Comparison of ENCODE assay signal across 13 cellular contexts in the genomic region with DNA sequence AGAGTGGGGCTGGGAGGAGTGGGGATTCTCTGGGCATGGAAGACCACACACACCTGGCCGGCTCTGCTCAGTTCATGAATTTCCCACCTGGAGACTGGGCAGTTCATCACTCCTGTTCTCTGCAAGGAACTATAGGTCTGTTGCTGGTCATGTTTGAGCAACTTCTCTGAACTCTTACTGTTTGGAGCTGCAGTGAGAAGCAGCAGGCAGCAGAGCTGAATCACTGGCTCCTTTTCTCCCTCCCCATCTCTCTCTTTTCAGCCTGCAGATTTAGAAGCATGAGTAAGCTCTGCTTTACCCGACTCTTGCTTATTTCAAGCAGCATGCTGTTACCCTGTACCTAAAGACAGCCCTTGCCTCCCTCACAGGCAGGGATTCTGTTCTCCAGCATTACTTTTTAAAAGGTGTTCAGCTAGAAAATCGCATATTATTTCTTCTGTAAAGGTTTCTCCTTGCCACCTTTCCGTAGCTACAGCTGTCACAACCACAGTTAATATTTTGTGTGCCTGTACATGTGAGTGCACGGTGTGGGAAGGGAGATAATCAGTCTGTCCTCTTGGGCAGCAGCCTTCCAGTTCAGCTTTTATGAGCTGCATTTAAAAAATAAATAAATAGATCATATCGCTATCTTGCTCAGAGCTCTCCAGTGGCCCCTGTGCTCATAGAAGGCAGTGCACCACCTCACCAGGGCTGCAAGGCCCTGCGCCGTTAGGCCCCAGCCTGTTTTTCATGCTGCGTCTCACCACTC.
DNase-seq lines count a peak whose midpoint lies in the region; ATAC-seq and TF ChIP-seq lines count a peak whose summit lies in the region.
"Had no signal": no experiment of that assay in that cellular context is flagged by ENCODE, and none has a peak within 500 bp of the region (broad histone marks: within the 10 kb centered on the region; RNA-seq: fewer than 3 reads in every experiment).

No MANE protein-coding gene starts in this region.

- DNase-seq in NCI-H510A treated with DMSO at 0.1 percent for 48 hours (lab: John Stamatoyannopoulos, UW) (peak; percentile 12), NCI-H510A (lab: John Stamatoyannopoulos, UW) (no peak), T-helper 17 cell (no peak), foreskin keratinocyte (peak; percentile 42 to 75), NCI-H128 (lab: John Stamatoyannopoulos, UW; ENCODE audit: unreplicated experiment) (no peak)
- DNase-seq in activated effector memory CD4-positive, alpha-beta T cell treated with Interleukin-2 at 50 U/mL for 16 hours: no peak
- DNase-seq: activated CD4-positive, alpha-beta T cell treated with anti-CD3 and anti-CD28 coated beads for 4 hours; GOT3 had no signal

- no peak overlapping the region for H3K27ac ChIP-seq in foreskin keratinocyte
- H3K27ac ChIP-seq: ascending aorta had no signal

- H3K9me3 ChIP-seq in T-helper 17 cell (ENCODE audit: control insufficient read depth, low read length, poor library complexity, severe bottlenecking): no peaks in the 10 kb centered on the region
- H3K9me3 ChIP-seq: ascending aorta had no signal

- H3K36me3 Mint-ChIP-seq in T-helper 17 cell (ENCODE audit: low read depth): no peaks in the 10 kb centered on the region
- peaks cover 26% of the 10 kb centered on the region for H3K36me3 Mint-ChIP-seq in stimulated activated memory B cell treated with anti-CD40 and anti-IgM and Interleukin-4, amounts not matched to agents 10 μg/mL and 1 μg/mL and 100 μg/mL, for 72 hours

- H3K27me3 ChIP-seq in foreskin keratinocyte: no peaks in the 10 kb centered on the region
- H3K27me3 ChIP-seq: ascending aorta had no signal

- peaks cover 6% of the 10 kb centered on the region for H3K4me1 Mint-ChIP-seq in T-helper 17 cell
- H3K4me1 Mint-ChIP-seq in stimulated activated memory B cell treated with anti-CD40 and anti-IgM and Interleukin-4, amounts not matched to agents 10 μg/mL and 1 μg/mL and 100 μg/mL, for 72 hours: no peaks in the 10 kb centered on the region
- H3K4me1 Mint-ChIP-seq: B cell had no signal

- peak overlapping the region; percentile 29 for H3K27ac Mint-ChIP-seq in T-helper 17 cell
- H3K27ac Mint-ChIP-seq in stimulated activated memory B cell treated with anti-CD40 and anti-IgM and Interleukin-4, amounts not matched to agents 10 μg/mL and 1 μg/mL and 100 μg/mL, for 72 hours: no peak overlapping the region
- H3K27ac Mint-ChIP-seq: B cell; stimulated activated naive CD8-positive, alpha-beta T cell treated with anti-CD3 and anti-CD28 coated beads, Interleukin-15, Interleukin-2, amounts not matched to agents 100 ng/mL and 50 ng/mL, for 24 hours had no signal

- ATAC-seq in T-helper 17 cell (no peak), foreskin keratinocyte (peak; percentile 79), GM21619 (IDR thresholded peaks at IDR 0.05; ENCODE audit: unreplicated experiment) (no peak)
- peak; percentile 45 for ATAC-seq in stimulated activated memory B cell treated with anti-CD40 and anti-IgM and Interleukin-4, amounts not matched to agents 10 μg/mL and 1 μg/mL and 100 μg/mL, for 72 hours

- no peaks in the 10 kb centered on the region for H3K27me3 Mint-ChIP-seq in T-helper 17 cell
- no peaks in the 10 kb centered on the region for H3K27me3 Mint-ChIP-seq in stimulated activated memory B cell treated with anti-CD40 and anti-IgM and Interleukin-4, amounts not matched to agents 10 μg/mL and 1 μg/mL and 100 μg/mL, for 72 hours
- H3K27me3 Mint-ChIP-seq: B cell; stimulated activated naive CD8-positive, alpha-beta T cell treated with anti-CD3 and anti-CD28 coated beads, Interleukin-15, Interleukin-2, amounts not matched to agents 100 ng/mL and 50 ng/mL, for 24 hours had no signal

- H3K9me3 Mint-ChIP-seq in stimulated activated memory B cell treated with anti-CD40 and anti-IgM and Interleukin-4, amounts not matched to agents 10 μg/mL and 1 μg/mL and 100 μg/mL, for 72 hours: no peaks in the 10 kb centered on the region
- H3K9me3 Mint-ChIP-seq: stimulated activated naive CD8-positive, alpha-beta T cell treated with anti-CD3 and anti-CD28 coated beads, Interleukin-15, Interleukin-2, amounts not matched to agents 100 ng/mL and 50 ng/mL, for 24 hours had no signal

- no peak for TF ChIP-seq CTCF in foreskin keratinocyte (conservative IDR thresholded peaks at IDR 0.05)

- H3K4me1 ChIP-seq in foreskin keratinocyte: peaks cover 11% of the 10 kb centered on the region
- H3K4me1 ChIP-seq: ascending aorta had no signal

- H3K4me3 Mint-ChIP-seq in T-helper 17 cell: no peak overlapping the region
- H3K4me3 Mint-ChIP-seq in stimulated activated memory B cell treated with anti-CD40 and anti-IgM and Interleukin-4, amounts not matched to agents 10 μg/mL and 1 μg/mL and 100 μg/mL, for 72 hours: no peak overlapping the region
- H3K4me3 Mint-ChIP-seq: B cell; stimulated activated naive CD8-positive, alpha-beta T cell treated with anti-CD3 and anti-CD28 coated beads, Interleukin-15, Interleukin-2, amounts not matched to agents 100 ng/mL and 50 ng/mL, for 24 hours had no signal

Comparison
In these comparisons a context has a peak if more than half of its experiments do, and no peak if none do; other contexts are left out.
1. DNase-seq: peak in NCI-H510A treated with DMSO at 0.1 percent for 48 hours (single experiment) and foreskin keratinocyte (2 of 2); none in NCI-H510A (single experiment), T-helper 17 cell (0 of 3), activated effector memory CD4-positive, alpha-beta T cell treated with Interleukin-2 at 50 U/mL for 16 hours (single experiment) and NCI-H128 (single experiment).
2. ATAC-seq: peak in foreskin keratinocyte (single experiment) and stimulated activated memory B cell treated with anti-CD40 and anti-IgM and Interleukin-4, amounts not matched to agents 10 μg/mL and 1 μg/mL and 100 μg/mL, for 72 hours (single experiment); none in T-helper 17 cell (single experiment) and GM21619 (single experiment).